In genomic region chr7:128025380-128025779, GRCh38 we compare ENCODE assay signal across 15 cellular contexts. TPM values are rescaled to one million over a fixed set of nuclear protein-coding genes. Genes with fewer than 3 reads are reported as not detected.
A peak's percentile ranks its signal among the peaks of the same experiment; 100 is the strongest.
DNase-seq lines count a peak whose midpoint lies in the region; ATAC-seq and TF ChIP-seq lines count a peak whose summit lies in the region.
"Had no signal": no experiment of that assay in that cellular context is flagged by ENCODE, and none has a peak within 500 bp of the region (broad histone marks: within the 10 kb centered on the region; RNA-seq: fewer than 3 reads in every experiment).

No MANE protein-coding gene starts in this region.

- ATAC-seq in left colon (peak; percentile 34), HG03135 (IDR thresholded peaks at IDR 0.05; ENCODE audit: unreplicated experiment) (no peak)

- TF ChIP-seq CTCF in AG10803 (conservative IDR thresholded peaks at IDR 0.05; ENCODE audit: low read length) (no peak), brain (conservative IDR thresholded peaks at IDR 0.05) (no peak)

- H3K27me3 Mint-ChIP-seq in brain: peaks cover 2% of the 10 kb centered on the region

- no peaks in the 10 kb centered on the region for H3K27me3 ChIP-seq in Karpas-422 (ENCODE audit: low read length)

- H3K9me3 Mint-ChIP-seq in brain: peaks cover 0 to 2% (median 0%) of the 10 kb centered on the region in 5 experiments
- H3K9me3 Mint-ChIP-seq: activated naive CD8-positive, alpha-beta T cell treated with anti-CD3 and anti-CD28 coated beads for 36 hours; naive B cell had no signal

- no peaks in the 10 kb centered on the region for H3K9me3 ChIP-seq in Karpas-422 (ENCODE audit: low read length)

- peaks cover 98% of the 10 kb centered on the region for H3K79me2 ChIP-seq in Karpas-422 (ENCODE audit: low read length)

- peak overlapping the region; percentile 74 for H3K4me2 ChIP-seq in Karpas-422 (ENCODE audit: low read depth, low read length, poor library complexity, severe bottlenecking)

- peaks cover 32% of the 10 kb centered on the region for H3K36me3 ChIP-seq in Karpas-422 (ENCODE audit: insufficient read depth, low read length)

- H3K27ac ChIP-seq in Karpas-422 (ENCODE audit: low read length): peak overlapping the region; percentile 87

- intact Hi-C loops in left colon (cut with DNase I, micrococcal nuclease): no loop called here

- H2AFZ ChIP-seq in Karpas-422 (ENCODE audit: low read length): no peak overlapping the region

- peaks cover 98% of the 10 kb centered on the region for H3K4me1 ChIP-seq in Karpas-422 (ENCODE audit: low read length)

- peaks cover 33% of the 10 kb centered on the region for H3K36me3 Mint-ChIP-seq in brain

- DNase-seq in AG10803 (ENCODE audit: low read depth): peak; percentile 34
- no peak for DNase-seq in Karpas-422
- no peak for DNase-seq in left colon
- DNase-seq in kidney glomerular epithelial cell (lab: John Stamatoyannopoulos, UW): no peak
- DNase-seq in NCI-H1930 (lab: John Stamatoyannopoulos, UW): no peak
- DNase-seq in SKM-1 treated with dmso at 0.1 percent for 144 hours (lab: John Stamatoyannopoulos, UW; ENCODE audit: unreplicated experiment): no peak
- DNase-seq: activated CD4-positive, alpha-beta T cell treated with anti-CD3 and anti-CD28 coated beads, Interleukin-2, amount 50 U/mL, for 1 hour; activated naive CD8-positive, alpha-beta T cell treated with anti-CD3 and anti-CD28 coated beads for 36 hours; caudate nucleus; naive B cell; NCI-H2029 treated with DMSO at 0.1 percent for 48 hours; NCI-H524 treated with DMSO at 0.1 percent for 48 hours had no signal

- peaks cover 39% of the 10 kb centered on the region for H4K20me1 ChIP-seq in Karpas-422 (ENCODE audit: insufficient read depth, low read depth, low read length)

- H3K27ac Mint-ChIP-seq in brain: peak overlapping the region in 3 of 5 experiments; percentile 21 to 44 (median 35)
- H3K27ac Mint-ChIP-seq: activated naive CD8-positive, alpha-beta T cell treated with anti-CD3 and anti-CD28 coated beads for 36 hours; naive B cell had no signal

- H3K9me2 ChIP-seq in Karpas-422 (replicated peaks; ENCODE audit: insufficient read depth, low read length): no peaks in the 10 kb centered on the region

- peaks cover 98% of the 10 kb centered on the region for H3K4me1 Mint-ChIP-seq in brain

- peak overlapping the region in 4 of 5 experiments; percentile 43 to 86 (median 84) for H3K4me3 Mint-ChIP-seq in brain
- H3K4me3 Mint-ChIP-seq: activated naive CD8-positive, alpha-beta T cell treated with anti-CD3 and anti-CD28 coated beads for 36 hours; naive B cell had no signal

- peak overlapping the region; percentile 67 for H3K9ac ChIP-seq in Karpas-422 (ENCODE audit: low read length)

- H3K4me3 ChIP-seq in AG10803 (ENCODE audit: low read length): no peak overlapping the region
- H3K4me3 ChIP-seq in Karpas-422 (ENCODE audit: low read length): peak overlapping the region; percentile 74

RNA-seq across cellular contexts. Expression of gene LRRC4, which starts 5.9 kb away (rescaled TPM):
- total RNA-seq in Karpas-422 (2014; rRNA removed; shearing (Covaris generic); ENCODE audit: low replicate concordance): 39.6 and 52.0 TPM in 2 replicates
- 7.8 TPM for polyA plus RNA-seq in brain (ENCODE audit: insufficient read depth, low read depth, low replicate concordance)
- total RNA-seq in left colon: 1 to 10 TPM in 1 of 2 donors, under 1 TPM in 1; 0.24 to 4.5 TPM
- total RNA-seq: activated naive CD8-positive, alpha-beta T cell treated with anti-CD3 and anti-CD28 coated beads for 36 hours; OCI-LY7 had no signal
